20 cellular contexts compared by ENCODE assay signal in the genomic region with DNA sequence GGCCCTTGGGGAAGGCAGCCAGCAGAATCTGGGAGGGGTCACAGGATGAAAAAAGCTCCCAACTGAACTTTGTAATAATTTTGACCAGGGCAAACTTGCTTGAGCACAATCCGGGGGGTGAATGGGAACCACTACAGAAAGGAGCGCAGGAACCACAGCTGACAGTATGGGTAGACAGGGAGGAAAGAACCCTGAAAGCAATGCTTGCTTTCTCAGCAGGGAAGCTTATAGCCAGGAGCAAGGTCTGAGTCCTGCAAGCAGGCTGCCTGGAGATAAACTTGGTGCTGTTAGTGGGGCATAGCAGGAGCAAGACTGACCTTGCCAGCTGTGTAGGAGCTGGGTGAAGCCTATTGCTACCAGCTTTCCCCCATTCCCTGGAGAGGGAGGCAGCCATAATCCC.
DNase-seq lines count a peak whose midpoint lies in the region; ATAC-seq, FAIRE-seq and TF ChIP-seq lines count a peak whose summit lies in the region.
"Had no signal": no experiment of that assay in that cellular context is flagged by ENCODE, and none has a peak within 500 bp of the region (broad histone marks: within the 10 kb centered on the region; RNA-seq: fewer than 3 reads in every experiment).

No MANE protein-coding gene starts in this region.

- H3K36me3 ChIP-seq in OCI-LY7 (ENCODE audit: insufficient read depth, low read length): no peaks in the 10 kb centered on the region; the same call in 1 of the 2 replicates
- H3K36me3 ChIP-seq in endodermal cell (ENCODE audit: control insufficient read depth, insufficient read depth, low read length): no peaks in the 10 kb centered on the region
- H3K36me3 ChIP-seq: BE2C had no signal

- peak overlapping the region; percentile 80; the same call in 1 of the 2 replicates for H2AFZ ChIP-seq in OCI-LY7 (ENCODE audit: low read length)
- H2AFZ ChIP-seq: GM23248 had no signal

- DNase-seq in OCI-LY7 (ENCODE audit: low spot score): no peak
- no peak for DNase-seq in endodermal cell
- no peak for DNase-seq in nephron progenitor cell
- DNase-seq in RCC 7860 (ENCODE audit: low spot score): no peak
- no peak for DNase-seq in NAMALWA (ENCODE audit: low spot score)
- no peak for DNase-seq in GM20000 (ENCODE audit: low spot score)
- no peak for DNase-seq in natural killer cell treated with Interleukin-12 subunit alpha and Interleukin-12 subunit beta and Interleukin-15 and Interleukin-18, amount 100 ng/mL, for 72 hours (ENCODE audit: low spot score)
- DNase-seq: BE2C; CD8-positive, alpha-beta T cell; COR-L47; DMS153; DMS79 treated with DMSO at 0.1 percent for 48 hours; EL; GM23248; H7 had no signal

- H3K4me2 ChIP-seq in OCI-LY7 (ENCODE audit: low read length): no peak overlapping the region
- H3K4me2 ChIP-seq: A549 had no signal

- H3K36me3 Mint-ChIP-seq in endodermal cell (ENCODE audit: low read depth): no peaks in the 10 kb centered on the region
- H3K36me3 Mint-ChIP-seq in nephron progenitor cell (ENCODE audit: low read depth): peaks cover 15% of the 10 kb centered on the region
- H3K36me3 Mint-ChIP-seq in natural killer cell treated with Interleukin-12 subunit alpha and Interleukin-12 subunit beta and Interleukin-15 and Interleukin-18, amount 100 ng/mL, for 72 hours: no peaks in the 10 kb centered on the region
- H3K36me3 Mint-ChIP-seq: CD14-positive monocyte; CD8-positive, alpha-beta T cell had no signal

- TF ChIP-seq CTCF in OCI-LY7 (conservative IDR thresholded peaks at IDR 0.05; ENCODE audit: low read length): no peak
- no peak for TF ChIP-seq CTCF in endodermal cell (conservative IDR thresholded peaks at IDR 0.05)
- no peak for TF ChIP-seq CTCF in nephron progenitor cell (IDR thresholded peaks at IDR 0.05)
- no peak for TF ChIP-seq CTCF in GM20000 (IDR thresholded peaks at IDR 0.05; ENCODE audit: extremely low read depth, missing control alignments)

- H3K4me1 ChIP-seq in OCI-LY7 (ENCODE audit: insufficient read depth, low read length, poor library complexity, severe bottlenecking) (peaks cover 25% of the 10 kb centered on the region), endodermal cell (ENCODE audit: control insufficient read depth, insufficient read depth, low read length) (no peaks in the 10 kb centered on the region)
- H3K4me1 ChIP-seq: A549, BE2C had no signal

- peaks cover 15% of the 10 kb centered on the region for H3K4me1 Mint-ChIP-seq in endodermal cell
- peaks cover 27% of the 10 kb centered on the region for H3K4me1 Mint-ChIP-seq in nephron progenitor cell
- H3K4me1 Mint-ChIP-seq in natural killer cell treated with Interleukin-12 subunit alpha and Interleukin-12 subunit beta and Interleukin-15 and Interleukin-18, amount 100 ng/mL, for 72 hours (ENCODE audit: low read depth in 2 of 2): no peaks in the 10 kb centered on the region
- H3K4me1 Mint-ChIP-seq: CD14-positive monocyte had no signal

- no peaks in the 10 kb centered on the region for H3K9me2 ChIP-seq in OCI-LY7 (ENCODE audit: insufficient read depth, low read length)

- BruUV-seq in OCI-LY7 (replicated peaks; lab: Mats Ljungman, UMichigan): no TSS peak

- no peaks in the 10 kb centered on the region for H3K79me2 ChIP-seq in OCI-LY7 (ENCODE audit: insufficient read depth, low read depth, low read length)

- no peak overlapping the region for H3K9ac ChIP-seq in endodermal cell (ENCODE audit: extremely low read depth, low read length, poor library complexity, severe bottlenecking)
- H3K9ac ChIP-seq: GM23248 had no signal

- no peak overlapping the region for H3K27ac Mint-ChIP-seq in endodermal cell
- H3K27ac Mint-ChIP-seq in nephron progenitor cell: peak overlapping the region; percentile 12
- H3K27ac Mint-ChIP-seq in natural killer cell treated with Interleukin-12 subunit alpha and Interleukin-12 subunit beta and Interleukin-15 and Interleukin-18, amount 100 ng/mL, for 72 hours: no peak overlapping the region
- H3K27ac Mint-ChIP-seq: CD8-positive, alpha-beta T cell had no signal

- no peak overlapping the region for H3K27ac ChIP-seq in OCI-LY7 (ENCODE audit: low read depth, low read length, poor library complexity, severe bottlenecking)
- peak overlapping the region; percentile 60 for H3K27ac ChIP-seq in endodermal cell (ENCODE audit: low read depth, low read length)
- H3K27ac ChIP-seq: GM23248 had no signal

- H3K4me3 ChIP-seq in OCI-LY7 (ENCODE audit: low read depth, low read length, poor library complexity, severe bottlenecking) (no peak overlapping the region), endodermal cell (ENCODE audit: low read length) (no peak overlapping the region)
- H3K4me3 ChIP-seq: A549, GM23248 had no signal

- 78 to 83% methylated on average over 2 of the region's 2 CpGs for WGBS in endodermal cell (ENCODE audit: insufficient coverage in 1 of 2, insufficient read length in 1 of 2), 2 experiments

- ATAC-seq in natural killer cell treated with Interleukin-12 subunit alpha and Interleukin-12 subunit beta and Interleukin-15 and Interleukin-18, amount 100 ng/mL, for 72 hours: no peak
- ATAC-seq: A549; CD8-positive, alpha-beta T cell had no signal

- intact Hi-C loops in OCI-LY7 (cut with micrococcal nuclease; ENCODE audit: unreplicated experiment): no loop called here

- CTCF ChIA-PET in OCI-LY7 (lab: Charles Lee; ENCODE audit: unreplicated experiment): interaction anchor here (1.0 to 1.1 kb wide), 2 partner anchors 22 to 78 kb away, joined by 3 read pairs; no protein-coding TSS in a partner anchor

- FAIRE-seq in RCC 7860 (lab: Jason Lieb, UNC): no peak
- FAIRE-seq: A549, D721Med, G401.6, GM12891 had no signal

- H3K27me3 ChIP-seq in endodermal cell (ENCODE audit: control insufficient read depth, insufficient read depth, low read length, poor library complexity, severe bottlenecking): peaks cover 46% of the 10 kb centered on the region
- H3K27me3 ChIP-seq: BE2C had no signal

- no peak overlapping the region for H3K4me3 Mint-ChIP-seq in endodermal cell
- no peak overlapping the region for H3K4me3 Mint-ChIP-seq in nephron progenitor cell
- H3K4me3 Mint-ChIP-seq in natural killer cell treated with Interleukin-12 subunit alpha and Interleukin-12 subunit beta and Interleukin-15 and Interleukin-18, amount 100 ng/mL, for 72 hours: no peak overlapping the region
- H3K4me3 Mint-ChIP-seq: CD14-positive monocyte; CD8-positive, alpha-beta T cell had no signal

- POLR2A ChIA-PET in OCI-LY7 (lab: Charles Lee): interaction anchor here (0.7 to 1.7 kb wide), 11 partner anchors 9 to 589 kb away, joined by 3 to 8 read pairs (median 3); no protein-coding TSS in a partner anchor

- no peaks in the 10 kb centered on the region for H4K20me1 ChIP-seq in OCI-LY7 (ENCODE audit: insufficient read depth, low read length)

- H3K27me3 Mint-ChIP-seq in endodermal cell (ENCODE audit: insufficient read depth) (peaks cover 70% of the 10 kb centered on the region), nephron progenitor cell (ENCODE audit: low read depth, poor library complexity) (peaks cover 4% of the 10 kb centered on the region)
- peaks cover 13 to 42% of the 10 kb centered on the region in 2 donors for H3K27me3 Mint-ChIP-seq in natural killer cell treated with Interleukin-12 subunit alpha and Interleukin-12 subunit beta and Interleukin-15 and Interleukin-18, amount 100 ng/mL, for 72 hours

- H3K9me3 ChIP-seq in OCI-LY7 (ENCODE audit: low read length) (peaks cover 37% of the 10 kb centered on the region), endodermal cell (ENCODE audit: control insufficient read depth, low read length) (peaks cover 28% of the 10 kb centered on the region)
- H3K9me3 ChIP-seq: BE2C had no signal

- H3K9me3 Mint-ChIP-seq in endodermal cell (peaks cover 47% of the 10 kb centered on the region), nephron progenitor cell (peaks cover 44% of the 10 kb centered on the region)
- peaks cover 3% of the 10 kb centered on the region for H3K9me3 Mint-ChIP-seq in natural killer cell treated with Interleukin-12 subunit alpha and Interleukin-12 subunit beta and Interleukin-15 and Interleukin-18, amount 100 ng/mL, for 72 hours
